In the genomic region with DNA sequence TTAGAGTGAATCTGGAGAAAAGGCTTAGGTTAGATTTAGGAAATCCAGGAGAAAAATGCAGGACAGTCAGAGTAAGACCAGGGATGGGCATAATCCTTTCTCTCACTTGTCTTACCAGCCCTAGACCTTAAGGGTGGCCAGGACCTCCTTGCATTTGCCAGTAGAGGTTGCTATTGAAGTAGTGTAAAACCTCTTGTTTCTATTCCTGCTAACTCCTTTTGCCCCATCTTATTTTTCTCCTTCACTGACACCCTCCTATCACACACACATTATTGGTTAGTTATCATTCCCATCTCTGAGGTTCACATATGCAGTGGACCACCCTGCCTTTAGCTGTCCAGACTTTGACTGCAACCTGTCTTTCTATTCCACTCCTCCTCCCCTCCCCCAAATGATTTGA, we compare ENCODE assay signal across 9 cellular contexts.
DNase-seq lines count a peak whose midpoint lies in the region; ATAC-seq and TF ChIP-seq lines count a peak whose summit lies in the region.
"Had no signal": no experiment of that assay in that cellular context is flagged by ENCODE, and none has a peak within 500 bp of the region (broad histone marks: within the 10 kb centered on the region; RNA-seq: fewer than 3 reads in every experiment).

No MANE protein-coding gene starts in this region.

- intact Hi-C loops in left lung (cut with DNase I): loop anchor here in 1 of 2 donors (10.0 kb wide), 1 partner anchor 125 kb away; no protein-coding TSS in a partner anchor

- ATAC-seq in left lung (peak; percentile 55), GM18502 (IDR thresholded peaks at IDR 0.05; ENCODE audit: poor library complexity, unreplicated experiment) (no peak), HG03565 (IDR thresholded peaks at IDR 0.05; ENCODE audit: unreplicated experiment) (no peak), HG02571 (IDR thresholded peaks at IDR 0.05; ENCODE audit: unreplicated experiment) (no peak)

- H3F3A ChIP-seq in GM23248 (ENCODE audit: insufficient read depth): peaks cover 34% of the 10 kb centered on the region

- H3K9me3 ChIP-seq in GM23248 (ENCODE audit: low read depth) (no peaks in the 10 kb centered on the region), left lung (no peaks in the 10 kb centered on the region), tibial nerve (no peaks in the 10 kb centered on the region)

- POLR2A ChIA-PET in AG04449 (lab: Yijun Ruan, JAX): interaction anchor here (0.5 to 0.9 kb wide), 2 partner anchors 10 to 18 kb away, joined by 3 to 4 read pairs; no protein-coding TSS in a partner anchor

- H3K9me2 ChIP-seq in GM23248 (ENCODE audit: insufficient read depth): no peaks in the 10 kb centered on the region

- DNase-seq in AG04449 (ENCODE audit: low read depth, low spot score): no peak
- peak; percentile 52 for DNase-seq in GM23248
- peak; percentile 60 for DNase-seq in amniotic epithelial cell (ENCODE audit: low read depth)
- DNase-seq in left lung: no peak
- no peak for DNase-seq in tibial nerve (ENCODE audit: low spot score in 2 of 2)
- DNase-seq: NCI-H1930 had no signal

- peak overlapping the region; percentile 57 for H3K9ac ChIP-seq in GM23248

- CTCF ChIA-PET in AG04449 (lab: Yijun Ruan, JAX): interaction anchor here (1.2 to 7.8 kb wide), 4 partner anchors 14 to 129 kb away, joined by 4 to 98 read pairs (median 13); a partner anchor contains a TSS

- H3K4me3 ChIP-seq in AG04449 (ENCODE audit: low read depth, low read length): no peak overlapping the region
- H3K4me3 ChIP-seq in GM23248: no peak overlapping the region
- H3K4me3 ChIP-seq in left lung: no peak overlapping the region
- H3K4me3 ChIP-seq in tibial nerve: no peak overlapping the region

- peaks cover 86% of the 10 kb centered on the region for H3K79me2 ChIP-seq in GM23248 (ENCODE audit: insufficient read depth)

- H3K36me3 ChIP-seq in GM23248 (ENCODE audit: low read depth) (no peaks in the 10 kb centered on the region), left lung (peaks cover 0 to 19% of the 10 kb centered on the region in 2 donors), tibial nerve (no peaks in the 10 kb centered on the region)

- TF ChIP-seq EP300 in tibial nerve (IDR thresholded peaks at IDR 0.05): no peak

- H3K4me1 ChIP-seq in GM23248 (ENCODE audit: insufficient read depth): peaks cover 37% of the 10 kb centered on the region
- peaks cover 44 to 89% of the 10 kb centered on the region in 2 donors for H3K4me1 ChIP-seq in left lung
- H3K4me1 ChIP-seq in tibial nerve: peaks cover 0 to 51% (median 19%) of the 10 kb centered on the region in 4 donors

- no peak overlapping the region for H2AFZ ChIP-seq in GM23248

- in situ Hi-C loops in GM23248 (cut with MboI): no loop called here

- H3K27ac ChIP-seq in GM23248 (peak overlapping the region; percentile 80), left lung (peak overlapping the region; percentile 60 to 79), tibial nerve (peak overlapping the region in 1 of 4 donors; percentile 31)

- peak overlapping the region; percentile 64 for H3K4me2 ChIP-seq in GM23248 (ENCODE audit: unreplicated experiment)

- TF ChIP-seq POLR2A in tibial nerve (IDR thresholded peaks at IDR 0.05): no peak

- peak; percentile 43 for TF ChIP-seq CTCF in AG04449 (IDR thresholded peaks at IDR 0.05; ENCODE audit: insufficient read depth, low read length, missing control alignments)
- TF ChIP-seq CTCF in left lung (IDR thresholded peaks at IDR 0.05): no peak
- TF ChIP-seq CTCF in tibial nerve (IDR thresholded peaks at IDR 0.05): no peak

- H4K20me1 ChIP-seq in GM23248 (ENCODE audit: insufficient read depth): no peaks in the 10 kb centered on the region

- no peaks in the 10 kb centered on the region for H3K27me3 ChIP-seq in GM23248 (replicated peaks; ENCODE audit: insufficient read depth)
- no peaks in the 10 kb centered on the region for H3K27me3 ChIP-seq in left lung
- no peaks in the 10 kb centered on the region for H3K27me3 ChIP-seq in tibial nerve

Comparison
In these comparisons a context has a peak if more than half of its experiments do, and no peak if none do; other contexts are left out.
1. DNase-seq: peak in GM23248 (single experiment) and amniotic epithelial cell (single experiment); none in AG04449 (single experiment), left lung (0 of 2) and tibial nerve (0 of 2).